In the genomic region with DNA sequence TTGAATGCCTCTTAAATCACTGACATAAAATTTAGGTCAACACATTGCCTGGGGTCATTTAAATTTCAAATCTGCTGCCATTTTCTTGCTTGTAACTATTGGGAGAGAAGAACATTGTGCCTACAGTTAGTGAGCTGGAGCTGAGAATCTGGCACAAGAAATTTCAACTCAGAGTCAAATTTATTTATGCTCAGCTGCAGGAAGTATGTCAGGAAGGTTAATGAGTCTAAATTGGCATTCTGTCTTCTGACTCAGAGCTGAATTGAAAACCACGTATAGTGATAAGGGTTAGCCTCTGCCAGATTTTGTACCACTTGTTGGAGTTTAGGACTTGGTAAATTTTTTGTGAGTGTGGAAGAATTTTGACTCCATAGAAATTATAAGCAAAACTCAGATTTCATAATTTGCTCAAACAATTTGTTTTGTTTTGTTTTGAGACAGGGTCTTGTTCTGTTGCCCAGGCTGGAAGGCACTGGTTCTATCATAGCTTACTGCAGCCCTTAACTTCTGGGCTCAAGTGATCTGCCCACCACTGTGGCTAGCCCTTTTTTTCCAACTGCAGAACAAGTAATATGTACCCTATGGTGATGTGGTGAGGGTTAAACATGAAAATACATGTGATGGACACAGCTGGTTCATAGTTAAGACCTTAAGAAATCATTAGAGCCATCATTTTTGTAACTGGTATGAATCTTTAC, we compare ENCODE assay signal across 22 cellular contexts. TPM values are rescaled to one million over a fixed set of nuclear protein-coding genes. Genes with fewer than 3 reads are reported as not detected.
DNase-seq lines count a peak whose midpoint lies in the region; ATAC-seq and TF ChIP-seq lines count a peak whose summit lies in the region.
"Had no signal": no experiment of that assay in that cellular context is flagged by ENCODE, and none has a peak within 500 bp of the region (broad histone marks: within the 10 kb centered on the region; RNA-seq: fewer than 3 reads in every experiment).

No MANE protein-coding gene starts in this region.

- no peak for DNase-seq in heart left ventricle
- DNase-seq in cardiac septum (ENCODE audit: low spot score) = no peak
- DNase-seq in astrocyte of the cerebellum (ENCODE audit: low read depth) = peak; percentile 41
- peak; percentile 3 for DNase-seq in iris pigment epithelial cell (ENCODE audit: low read depth)
- DNase-seq in RPMI8226 = no peak
- DNase-seq in NAMALWA (ENCODE audit: low spot score) = no peak
- no peak for DNase-seq in stimulated activated CD4-positive, alpha-beta T cell treated with anti-CD3 and anti-CD28 coated beads, Interleukin-4, amount 100 ng/mL, for 24 hours
- DNase-seq: activated CD8-positive, alpha-beta memory T cell treated with anti-CD3 and anti-CD28 coated beads, Interleukin-2, amount 50 U/mL, for 48 hours; activated naive CD4-positive, alpha-beta T cell treated with anti-CD3 and anti-CD28 coated beads, Interleukin-2, amount 50 U/mL, for 16 hours; Calu3; cerebellar nuclear complex; hippocampal formation; KG1; naive thymus-derived CD4-positive, alpha-beta T cell; NCI-H1436 treated with DMSO at 0.1 percent for 48 hours; stimulated activated CD4-positive, alpha-beta T cell treated with anti-CD3 and anti-CD28 coated beads, Interleukin-4, amount 100 ng/mL, for 4 hours; T-helper 1 cell; upper lobe of left lung had no signal

- intact Hi-C loops in heart left ventricle (cut with DNase I) = no loop called here
- intact Hi-C loops in cardiac septum (cut with DNase I) = no loop called here

- H3K4me3 ChIP-seq in heart left ventricle (no peak overlapping the region), astrocyte of the cerebellum (ENCODE audit: low read depth, low read length) (no peak overlapping the region)
- H3K4me3 ChIP-seq: A549, upper lobe of left lung had no signal

- peaks cover 0 to 13% (median 0%) of the 10 kb centered on the region in 12 donors for H3K9me3 ChIP-seq in heart left ventricle
- H3K9me3 ChIP-seq: A549, upper lobe of left lung had no signal

- no peak for TF ChIP-seq POLR2A in heart left ventricle (IDR thresholded peaks at IDR 0.05)

- TF ChIP-seq CTCF in heart left ventricle (IDR thresholded peaks at IDR 0.05) (no peak), astrocyte of the cerebellum (IDR thresholded peaks at IDR 0.05; ENCODE audit: low read depth, low read length, missing control alignments) (no peak)

- H3K27me3 ChIP-seq in heart left ventricle = no peaks in the 10 kb centered on the region
- H3K27me3 ChIP-seq: upper lobe of left lung had no signal

- H3K27ac ChIP-seq in heart left ventricle = peak overlapping the region in 1 of 12 donors; percentile 2
- H3K27ac ChIP-seq: A549, upper lobe of left lung had no signal

- ATAC-seq in heart left ventricle (peak in 3 of 4 donors; percentile 34 to 67 (median 61)), HG03565 (IDR thresholded peaks at IDR 0.05; ENCODE audit: unreplicated experiment) (no peak)
- ATAC-seq: A549; left lobe of liver; naive thymus-derived CD4-positive, alpha-beta T cell; Panc1 had no signal

- H3K36me3 ChIP-seq in heart left ventricle = no peaks in the 10 kb centered on the region
- H3K36me3 ChIP-seq: upper lobe of left lung had no signal

- in situ Hi-C loops in astrocyte of the cerebellum (cut with HindIII; ENCODE audit: low sequenced_read_pairs) = no loop called here

- 0 to 9% (median 3%) methylated on average over 1 of the region's 1 CpG for WGBS in heart left ventricle, 4 donors

- peaks cover 0 to 25% (median 11%) of the 10 kb centered on the region in 12 donors for H3K4me1 ChIP-seq in heart left ventricle
- H3K4me1 ChIP-seq: A549, upper lobe of left lung had no signal

RNA-seq across cellular contexts. Expression of a gene that starts 31.3 kb away (rescaled TPM):
- total RNA-seq in heart left ventricle (10 to 100 TPM; 18.5 to 27.4 (median 22.7) TPM), cardiac septum (20.4 TPM)
- polyA plus RNA-seq in heart left ventricle = 10 to 100 TPM; 10.6 to 14.2 TPM

Comparison
In these comparisons a context has a peak if more than half of its experiments do, and no peak if none do; other contexts are left out.
1. DNase-seq: peak in astrocyte of the cerebellum (single experiment) and iris pigment epithelial cell (single experiment); none in heart left ventricle (0 of 5), cardiac septum (single experiment), RPMI8226 (single experiment), NAMALWA (single experiment) and stimulated activated CD4-positive, alpha-beta T cell treated with anti-CD3 and anti-CD28 coated beads, Interleukin-4, amount 100 ng/mL, for 24 hours (single experiment).